Comparison of ENCODE assay signal across 19 cellular contexts in the genomic region with DNA sequence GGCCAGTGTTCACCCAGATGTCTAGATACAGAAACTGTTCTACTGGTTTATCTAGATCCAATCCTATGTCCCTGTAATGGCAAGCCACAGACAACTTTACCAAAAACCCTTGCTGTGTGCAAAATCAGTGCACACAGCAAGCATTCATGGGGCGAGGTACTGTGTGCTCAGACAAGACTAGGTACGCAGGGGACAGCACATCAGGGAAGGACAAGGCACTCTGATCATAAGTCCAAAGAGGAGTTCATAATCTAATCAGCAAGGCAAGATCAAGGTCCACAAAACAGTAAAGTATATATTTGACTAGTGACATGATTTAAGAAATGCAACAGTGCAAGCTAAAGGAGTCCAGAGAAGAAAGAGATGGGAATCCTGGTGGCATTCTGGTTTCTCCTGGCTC. TPM values are rescaled to one million over a fixed set of nuclear protein-coding genes. Genes with fewer than 3 reads are reported as not detected.
DNase-seq lines count a peak whose midpoint lies in the region; ATAC-seq and TF ChIP-seq lines count a peak whose summit lies in the region.
"Had no signal": no experiment of that assay in that cellular context is flagged by ENCODE, and none has a peak within 500 bp of the region (broad histone marks: within the 10 kb centered on the region; RNA-seq: fewer than 3 reads in every experiment).

No MANE protein-coding gene starts in this region.

- no peaks in the 10 kb centered on the region for H3K36me3 ChIP-seq in Caco-2 (ENCODE audit: control insufficient read depth, insufficient read depth, low read length)
- no peaks in the 10 kb centered on the region for H3K36me3 ChIP-seq in mesenchymal stem cell (ENCODE audit: control insufficient read depth in 1 of 2, insufficient read depth in 2 of 2, low read depth in 1 of 2, low read length in 2 of 2)

- peak overlapping the region; percentile 7 for H4K91ac ChIP-seq in mesenchymal stem cell (ENCODE audit: low read length)

- no TSS peak for BruUV-seq in Caco-2 (replicated peaks; lab: Mats Ljungman, UMichigan)

- peak; percentile 86 for ATAC-seq in left lobe of liver
- ATAC-seq in GM21390 (IDR thresholded peaks at IDR 0.05; ENCODE audit: unreplicated experiment): no peak
- ATAC-seq: A549 had no signal

- no peak overlapping the region for H3K27ac ChIP-seq in mesenchymal stem cell (ENCODE audit: low read length, poor library complexity, severe bottlenecking)
- H3K27ac ChIP-seq in temporal lobe (ENCODE audit: low read depth, low read length): peak overlapping the region; percentile 3
- H3K27ac ChIP-seq: 22Rv1, A549, C4-2B, GM23248 had no signal

- no peak overlapping the region for H3K4me3 ChIP-seq in Caco-2 (ENCODE audit: low read depth, low read length)
- no peak overlapping the region for H3K4me3 ChIP-seq in mesenchymal stem cell (ENCODE audit: insufficient read depth in 1 of 2, low read depth in 1 of 2, low read length in 2 of 2)
- H3K4me3 ChIP-seq: A549, GM23248 had no signal

- H3K36me3 Mint-ChIP-seq in Caco-2 (ENCODE audit: insufficient read depth, unreplicated experiment): no peaks in the 10 kb centered on the region
- H3K36me3 Mint-ChIP-seq: IgD-negative memory B cell had no signal

- H3K27me3 Mint-ChIP-seq in Caco-2 (ENCODE audit: insufficient read depth, unreplicated experiment): no peaks in the 10 kb centered on the region
- H3K27me3 Mint-ChIP-seq: IgD-negative memory B cell had no signal

- no peak overlapping the region for H2BK120ac ChIP-seq in mesenchymal stem cell (ENCODE audit: low read depth, low read length)

- H2AFZ ChIP-seq in mesenchymal stem cell (ENCODE audit: low read depth, low read length): no peak overlapping the region
- H2AFZ ChIP-seq: GM23248 had no signal

- H3K4ac ChIP-seq in mesenchymal stem cell (ENCODE audit: low read depth in 1 of 2, low read length in 2 of 2): no peak overlapping the region

- no peak overlapping the region for H4K8ac ChIP-seq in mesenchymal stem cell (ENCODE audit: low read length)

- no peak overlapping the region for H2BK5ac ChIP-seq in mesenchymal stem cell (ENCODE audit: low read depth, low read length, poor library complexity, severe bottlenecking)

- no peak overlapping the region for H3K23ac ChIP-seq in mesenchymal stem cell (ENCODE audit: low read length in 2 of 2)

- peak overlapping the region; percentile 18 for H3K27ac Mint-ChIP-seq in Caco-2 (ENCODE audit: unreplicated experiment)
- H3K27ac Mint-ChIP-seq: CD4-positive, alpha-beta T cell had no signal

- H3K4me3 Mint-ChIP-seq in Caco-2 (ENCODE audit: unreplicated experiment): no peak overlapping the region
- H3K4me3 Mint-ChIP-seq: CD4-positive, alpha-beta T cell; IgD-negative memory B cell had no signal

- H3K27me3 ChIP-seq in Caco-2 (replicated peaks; ENCODE audit: control insufficient read depth, insufficient read depth, low read length): no peaks in the 10 kb centered on the region
- H3K27me3 ChIP-seq in mesenchymal stem cell (ENCODE audit: control insufficient read depth in 1 of 2, insufficient read depth in 1 of 2, low read length in 2 of 2): no peaks in the 10 kb centered on the region

- CTCF ChIA-PET in Caco-2 (lab: Charles Lee): interaction anchor here (1.2 kb wide), 1 partner anchor 438 kb away, joined by 3 read pairs; no protein-coding TSS in a partner anchor

- no peak overlapping the region for H2BK15ac ChIP-seq in mesenchymal stem cell (ENCODE audit: low read depth, poor library complexity, severe bottlenecking)

- no peak overlapping the region for H2AK5ac ChIP-seq in mesenchymal stem cell (ENCODE audit: low read length, severe bottlenecking)

- intact Hi-C loops in Caco-2 (cut with micrococcal nuclease; ENCODE audit: unreplicated experiment): no loop called here

- no peak overlapping the region for H2BK12ac ChIP-seq in mesenchymal stem cell (ENCODE audit: low read length in 2 of 2)

- H3K4me1 Mint-ChIP-seq in Caco-2 (ENCODE audit: low read depth, unreplicated experiment): peaks cover 36% of the 10 kb centered on the region

- H3K4me1 ChIP-seq in Caco-2 (peaks cover 31% of the 10 kb centered on the region), mesenchymal stem cell (ENCODE audit: control insufficient read depth, insufficient read depth, low read depth, low read length) (peaks cover 7% of the 10 kb centered on the region)
- H3K4me1 ChIP-seq: A549 had no signal

- H3K18ac ChIP-seq in mesenchymal stem cell (ENCODE audit: low read depth in 1 of 2, low read length in 2 of 2): no peak overlapping the region

- H3K9ac ChIP-seq in mesenchymal stem cell (ENCODE audit: low read length): no peak overlapping the region
- H3K9ac ChIP-seq: GM23248 had no signal

- no peak for TF ChIP-seq CTCF in Caco-2 (IDR thresholded peaks at IDR 0.05; ENCODE audit: insufficient read depth in 1 of 2, low read depth in 1 of 2, low read length in 1 of 2, severe bottlenecking in 1 of 2, unreplicated experiment in 1 of 2)

- H3K14ac ChIP-seq in mesenchymal stem cell (ENCODE audit: low read length in 2 of 2): no peak overlapping the region

- WGBS in mesenchymal stem cell: 94% methylated on average over 2 of the region's 2 CpGs

- DNase-seq in Caco-2 (peak in 1 of 2 experiments; percentile 24), left lobe of liver (ENCODE audit: low spot score) (no peak), mesenchymal stem cell (no peak), midbrain (lab: John Stamatoyannopoulos, UW) (no peak)
- no peak for DNase-seq in activated CD8-positive, alpha-beta memory T cell treated with anti-CD3 and anti-CD28 coated beads for 24 hours
- DNase-seq: AML-193; CD4-positive, alpha-beta T cell; DMS153; DMS79 treated with DMSO at 0.1 percent for 48 hours; GF-D8; GM23248; HCEC 1CT; KBM-7 had no signal

- H3K9me3 Mint-ChIP-seq in Caco-2 (ENCODE audit: unreplicated experiment): no peaks in the 10 kb centered on the region
- H3K9me3 Mint-ChIP-seq: CD4-positive, alpha-beta T cell; IgD-negative memory B cell had no signal

- H3K79me1 ChIP-seq in mesenchymal stem cell (replicated peaks; ENCODE audit: low read length, poor library complexity, severe bottlenecking): peaks cover 31% of the 10 kb centered on the region

- H3K4me2 ChIP-seq in mesenchymal stem cell (ENCODE audit: low read length, poor library complexity, severe bottlenecking): no peak overlapping the region
- H3K4me2 ChIP-seq: A549 had no signal

- H3K9me3 ChIP-seq in Caco-2 (no peaks in the 10 kb centered on the region), mesenchymal stem cell (ENCODE audit: control insufficient read depth, low read length) (no peaks in the 10 kb centered on the region)
- H3K9me3 ChIP-seq: A549 had no signal

- POLR2A ChIA-PET in Caco-2 (lab: Charles Lee): no interaction called here

RNA-seq across cellular contexts. Expression of a gene that starts 25.9 kb away (rescaled TPM):
- total RNA-seq in Caco-2 (2022): 20.7 and 23.9 TPM in 2 replicates
- 44.0 TPM for total RNA-seq in left lobe of liver
- polyA plus RNA-seq in mesenchymal stem cell (2013, experiment 1 of 2): 21.9 TPM
- polyA plus RNA-seq in mesenchymal stem cell (2013, experiment 2 of 2): 21.7 TPM
- 49.2 TPM for total RNA-seq in temporal lobe
- total RNA-seq: CD4-positive, alpha-beta T cell had no signal
